ENCODE assay signal across 28 cellular contexts in genomic region chr22:26828311-26828710, GRCh38.
DNase-seq lines count a peak whose midpoint lies in the region; ATAC-seq and TF ChIP-seq lines count a peak whose summit lies in the region.
"Had no signal": no experiment of that assay in that cellular context is flagged by ENCODE, and none has a peak within 500 bp of the region (broad histone marks: within the 10 kb centered on the region; RNA-seq: fewer than 3 reads in every experiment).

No MANE protein-coding gene starts in this region.

- intact Hi-C loops in spleen (cut with DNase I; ENCODE audit: low total_unique reads), result no loop called here

- H3K27ac Mint-ChIP-seq in stimulated activated effector memory CD8-positive, alpha-beta T cell treated with anti-CD3 and anti-CD28 coated beads, Interleukin-12 subunit alpha, Interleukin-12 subunit beta, amount 100 ng/mL, for 72 hours, result peak overlapping the region; percentile 10
- H3K27ac Mint-ChIP-seq: CD4-positive, alpha-beta T cell; T-helper 2 cell treated with Interferon-gamma antibody and Interleukin-4, amounts not matched to agents 5 μg/mL and 100 μg/mL, for 36 hours had no signal

- no peak overlapping the region for H3K27ac ChIP-seq in GM23248
- no peak overlapping the region for H3K27ac ChIP-seq in spleen
- H3K27ac ChIP-seq: neural progenitor cell, uterus had no signal

- no peak overlapping the region for H3K4me3 Mint-ChIP-seq in stimulated activated effector memory CD8-positive, alpha-beta T cell treated with anti-CD3 and anti-CD28 coated beads, Interleukin-12 subunit alpha, Interleukin-12 subunit beta, amount 100 ng/mL, for 72 hours
- H3K4me3 Mint-ChIP-seq: CD4-positive, alpha-beta T cell; immature natural killer cell; neural progenitor cell; T-helper 2 cell treated with Interferon-gamma antibody and Interleukin-4, amounts not matched to agents 5 μg/mL and 100 μg/mL, for 36 hours had no signal

- no peaks in the 10 kb centered on the region for H3K9me3 Mint-ChIP-seq in stimulated activated effector memory CD8-positive, alpha-beta T cell treated with anti-CD3 and anti-CD28 coated beads, Interleukin-12 subunit alpha, Interleukin-12 subunit beta, amount 100 ng/mL, for 72 hours
- H3K9me3 Mint-ChIP-seq: CD4-positive, alpha-beta T cell; immature natural killer cell; neural progenitor cell; T-helper 2 cell treated with Interferon-gamma antibody and Interleukin-4, amounts not matched to agents 5 μg/mL and 100 μg/mL, for 36 hours had no signal

- H3K36me3 ChIP-seq in GM23248 (ENCODE audit: low read depth) (no peaks in the 10 kb centered on the region), spleen (no peaks in the 10 kb centered on the region)
- H3K36me3 ChIP-seq: neural progenitor cell, uterus had no signal

- no peaks in the 10 kb centered on the region for H3K9me2 ChIP-seq in GM23248 (ENCODE audit: insufficient read depth)

- H3K9me3 ChIP-seq in GM23248 (ENCODE audit: low read depth) (no peaks in the 10 kb centered on the region), spleen (no peaks in the 10 kb centered on the region)
- H3K9me3 ChIP-seq: uterus had no signal

- TF ChIP-seq POLR2A in spleen (IDR thresholded peaks at IDR 0.05), result no peak

- in situ Hi-C loops in GM23248 (cut with MboI), result no loop called here

- peaks cover 6% of the 10 kb centered on the region for H3K4me1 Mint-ChIP-seq in stimulated activated effector memory CD8-positive, alpha-beta T cell treated with anti-CD3 and anti-CD28 coated beads, Interleukin-12 subunit alpha, Interleukin-12 subunit beta, amount 100 ng/mL, for 72 hours
- H3K4me1 Mint-ChIP-seq: immature natural killer cell had no signal

- no peak overlapping the region for H3K9ac ChIP-seq in GM23248
- H3K9ac ChIP-seq: neural progenitor cell had no signal

- no peaks in the 10 kb centered on the region for H4K20me1 ChIP-seq in GM23248 (ENCODE audit: insufficient read depth)

- H3K27me3 ChIP-seq in GM23248 (replicated peaks; ENCODE audit: insufficient read depth), result no peaks in the 10 kb centered on the region
- no peaks in the 10 kb centered on the region for H3K27me3 ChIP-seq in spleen (replicated peaks in 1 of 7)
- H3K27me3 ChIP-seq: neural progenitor cell, uterus had no signal

- H3K36me3 Mint-ChIP-seq in stimulated activated effector memory CD8-positive, alpha-beta T cell treated with anti-CD3 and anti-CD28 coated beads, Interleukin-12 subunit alpha, Interleukin-12 subunit beta, amount 100 ng/mL, for 72 hours, result no peaks in the 10 kb centered on the region
- H3K36me3 Mint-ChIP-seq: neural progenitor cell had no signal

- H3F3A ChIP-seq in GM23248 (ENCODE audit: insufficient read depth), result no peaks in the 10 kb centered on the region

- no peak for ATAC-seq in stimulated activated effector memory CD8-positive, alpha-beta T cell treated with anti-CD3 and anti-CD28 coated beads, Interleukin-12 subunit alpha, Interleukin-12 subunit beta, amount 100 ng/mL, for 72 hours
- ATAC-seq: left colon, sciatic nerve, SK-N-SH treated with all-trans-retinoic acid at 6 μM for 48 hours had no signal

- no peak for TF ChIP-seq CTCF in spleen (IDR thresholded peaks at IDR 0.05 in 8 of 11, conservative IDR thresholded peaks at IDR 0.05 in 3 of 11)

- peak; percentile 6 for DNase-seq in NK-92 treated with Interleukin-12 subunit alpha and Interleukin-12 subunit beta, amount 100 ng/mL, for 24 hours (lab: John Stamatoyannopoulos, UW)
- no peak for DNase-seq in NK-92 (lab: John Stamatoyannopoulos, UW; ENCODE audit: unreplicated experiment)
- DNase-seq in GM23248, result peak; percentile 32
- peak; percentile 35 for DNase-seq in RPMI8226
- DNase-seq in stimulated activated effector memory CD8-positive, alpha-beta T cell treated with anti-CD3 and anti-CD28 coated beads, Interleukin-12 subunit alpha, Interleukin-12 subunit beta, amount 100 ng/mL, for 72 hours (ENCODE audit: low spot score in 2 of 2), result no peak
- DNase-seq in spleen, result no peak
- DNase-seq in stimulated activated CD4-positive, alpha-beta T cell treated with anti-CD3 and anti-CD28 coated beads, Interleukin-12 subunit alpha, Interleukin-12 subunit beta, amount 100 ng/mL, for 4 hours, result no peak
- DNase-seq in NCI-H748 (lab: John Stamatoyannopoulos, UW; ENCODE audit: unreplicated experiment), result no peak
- DNase-seq: activated CD4-positive, alpha-beta T cell treated with anti-CD3 and anti-CD28 coated beads for 48 hours; activated T-cell treated with anti-CD3 and anti-CD28 coated beads, Interleukin-2, amount 50 U/mL, for 48 hours; AML-193; CD4-positive, alpha-beta T cell; dermis blood vessel endothelial cell; hypothalamus; Kasumi-1; left colon; NCI-H1105 treated with DMSO at 0.1 percent for 48 hours; NCI-H1930; NCI-H526 treated with DMSO at 0.1 percent for 48 hours; posterior cingulate gyrus; stimulated activated CD4-positive, alpha-beta T cell treated with anti-CD3 and anti-CD28 coated beads, Interleukin-15, amount 100 ng/mL, for 24 hours; stimulated activated naive CD4-positive, alpha-beta T cell; uterus had no signal

- 88 to 95% methylated on average over 3 of the region's 3 CpGs for WGBS in GM23248 (ENCODE audit: low coverage in 1 of 2, low lambda C conversion rate in 2 of 2, missing lambda C conversion rate in 2 of 2), 2 experiments
- WGBS in spleen, 5 donors, result 73 to 95% (median 84%) methylated on average over 2 to 3 of the region's 3 CpGs

- H3K79me2 ChIP-seq in GM23248 (ENCODE audit: insufficient read depth), result no peaks in the 10 kb centered on the region

- H3K4me2 ChIP-seq in GM23248 (ENCODE audit: unreplicated experiment), result no peak overlapping the region
- H3K4me2 ChIP-seq: neural progenitor cell had no signal

- H2AFZ ChIP-seq in GM23248, result no peak overlapping the region
- H2AFZ ChIP-seq: neural progenitor cell had no signal

- H3K4me3 ChIP-seq in GM23248 (no peak overlapping the region), spleen (no peak overlapping the region)
- H3K4me3 ChIP-seq: neural progenitor cell, uterus had no signal

- no peaks in the 10 kb centered on the region for H3K4me1 ChIP-seq in GM23248 (ENCODE audit: insufficient read depth)
- H3K4me1 ChIP-seq in spleen, result peaks cover 0 to 3% (median 0%) of the 10 kb centered on the region in 6 donors
- H3K4me1 ChIP-seq: uterus had no signal

Comparison
In these comparisons a context has a peak if more than half of its experiments do, and no peak if none do; other contexts are left out.
1. DNase-seq: peak in NK-92 treated with Interleukin-12 subunit alpha and Interleukin-12 subunit beta, amount 100 ng/mL, for 24 hours (single experiment), GM23248 (single experiment) and RPMI8226 (single experiment); none in NK-92 (single experiment), stimulated activated effector memory CD8-positive, alpha-beta T cell treated with anti-CD3 and anti-CD28 coated beads, Interleukin-12 subunit alpha, Interleukin-12 subunit beta, amount 100 ng/mL, for 72 hours (0 of 2), spleen (single experiment), stimulated activated CD4-positive, alpha-beta T cell treated with anti-CD3 and anti-CD28 coated beads, Interleukin-12 subunit alpha, Interleukin-12 subunit beta, amount 100 ng/mL, for 4 hours (single experiment) and NCI-H748 (single experiment).